20 cellular contexts compared by ENCODE assay signal in the genomic region with DNA sequence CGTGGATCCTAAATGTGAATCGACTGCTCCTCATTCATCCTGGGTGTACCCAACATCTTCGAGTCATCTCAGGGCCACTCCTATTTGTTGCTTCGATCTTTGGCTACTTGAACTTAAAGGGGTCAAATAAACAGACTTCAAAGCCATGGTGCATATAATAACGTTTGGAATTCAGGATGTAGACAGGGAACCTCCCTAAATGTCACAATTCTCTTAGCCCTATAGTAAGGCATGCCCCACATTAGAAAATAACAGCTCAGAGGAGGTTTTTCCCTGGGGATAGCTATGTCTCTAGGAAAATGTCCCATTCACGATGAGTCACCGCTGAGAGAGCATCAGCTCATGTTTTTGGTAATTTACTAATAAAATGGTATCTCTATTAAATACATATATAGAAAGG. TPM values are rescaled to one million over a fixed set of nuclear protein-coding genes. Genes with fewer than 3 reads are reported as not detected.
A peak's percentile ranks its signal among the peaks of the same experiment; 100 is the strongest.
DNase-seq lines count a peak whose midpoint lies in the region; ATAC-seq and TF ChIP-seq lines count a peak whose summit lies in the region.
"Had no signal": no experiment of that assay in that cellular context is flagged by ENCODE, and none has a peak within 500 bp of the region (broad histone marks: within the 10 kb centered on the region; RNA-seq: fewer than 3 reads in every experiment).

No MANE protein-coding gene starts in this region.

- H3K36me3 ChIP-seq in ACC112 (ENCODE audit: insufficient read depth, low read length): no peaks in the 10 kb centered on the region
- no peaks in the 10 kb centered on the region for H3K36me3 ChIP-seq in HCT116 (ENCODE audit: control insufficient read depth in 1 of 2, insufficient read depth in 2 of 2, low read length in 2 of 2)
- H3K36me3 ChIP-seq: cardiac muscle cell had no signal

- no peak for TF ChIP-seq POLR2A in HCT116 (IDR thresholded peaks at IDR 0.05; ENCODE audit: borderline replicate concordance, extremely low read depth, insufficient read depth, insufficient read length)

- POLR2A ChIA-PET in HCT116 (lab: Charles Lee): no interaction called here

- TF ChIP-seq RAD21 in HCT116 (IDR thresholded peaks at IDR 0.05; ENCODE audit: low read depth): no peak

- no peaks in the 10 kb centered on the region for H3K9me2 ChIP-seq in HCT116 (ENCODE audit: insufficient read depth)

- H3K79me2 ChIP-seq in ACC112 (ENCODE audit: control insufficient read depth, insufficient read depth, low read length, unreplicated experiment) (no peaks in the 10 kb centered on the region), HCT116 (ENCODE audit: insufficient read depth, low read length) (no peaks in the 10 kb centered on the region)

- H3K27me3 ChIP-seq in ACC112 (ENCODE audit: insufficient read depth, low read length): no peaks in the 10 kb centered on the region
- no peaks in the 10 kb centered on the region for H3K27me3 ChIP-seq in HCT116 (ENCODE audit: insufficient read depth, low read length)
- H3K27me3 ChIP-seq: cardiac muscle cell had no signal

- H4K20me1 ChIP-seq in HCT116 (ENCODE audit: insufficient read depth): no peaks in the 10 kb centered on the region

- no peak for TF ChIP-seq CTCF in HCT116 (IDR thresholded peaks at IDR 0.05 in 2 of 3, conservative IDR thresholded peaks at IDR 0.05 in 1 of 3; ENCODE audit: borderline replicate concordance in 1 of 3, insufficient read depth in 1 of 3, low read depth in 2 of 3, low read length in 2 of 3)
- TF ChIP-seq CTCF in foreskin fibroblast (IDR thresholded peaks at IDR 0.05; ENCODE audit: low read depth, low read length): no peak

- H3K9me3 ChIP-seq in HCT116 (ENCODE audit: control insufficient read depth in 1 of 2, insufficient read depth in 1 of 2, low read depth in 1 of 2, low read length in 2 of 2): no peaks in the 10 kb centered on the region

- H3K4me2 ChIP-seq in HCT116 (ENCODE audit: low read length): peak overlapping the region; percentile 24; the same call in 1 of the 2 replicates

- RAD21 ChIA-PET in HCT116 (lab: Charles Lee; ENCODE audit: low non-redundant PET in 1 of 2, low total read pairs in 2 of 2, uncharacterized antibody in 2 of 2, unreplicated experiment in 2 of 2): no interaction called here

- intact Hi-C loops in HCT116 (cut with micrococcal nuclease): no loop called here

- CTCF ChIA-PET in HCT116 (lab: Charles Lee): interaction anchor here (1.3 kb wide), 1 partner anchor 51 kb away, joined by 6 read pairs; no protein-coding TSS in a partner anchor

- ATAC-seq in HCT116 (no peak), HG02623 (IDR thresholded peaks at IDR 0.05; ENCODE audit: unreplicated experiment) (no peak)
- ATAC-seq: stimulated activated naive CD8-positive, alpha-beta T cell treated with anti-CD3 and anti-CD28 coated beads, Interleukin-15, amount 100 ng/mL, for 72 hours had no signal

- H2AFZ ChIP-seq in ACC112 (ENCODE audit: low read length, unreplicated experiment) (no peak overlapping the region), HCT116 (ENCODE audit: low read depth, low read length, poor library complexity, severe bottlenecking) (peak overlapping the region; percentile 46)

- DNase-seq in HCT116 (ENCODE audit: low read depth, low spot score) (no peak), amniotic stem cell (lab: John Stamatoyannopoulos, UW) (peak; percentile 22), foreskin fibroblast (peak; percentile 68 to 92), Kasumi-1 (lab: John Stamatoyannopoulos, UW) (no peak)
- DNase-seq in activated effector memory CD4-positive, alpha-beta T cell treated with anti-CD3 and anti-CD28 coated beads, Interleukin-2, amount 50 U/mL, for 16 hours: no peak
- no peak for DNase-seq in stimulated activated CD4-positive, alpha-beta T cell treated with anti-CD3 and anti-CD28 coated beads, Interleukin-15, amount 100 ng/mL, for 24 hours
- DNase-seq: activated CD4-positive, alpha-beta T cell treated with anti-CD3 and anti-CD28 coated beads, Interleukin-2, amount 50 U/mL, for 1 hour; activated naive CD4-positive, alpha-beta T cell treated with anti-CD3 and anti-CD28 coated beads, Interleukin-2, amount 50 U/mL, for 16 hours; activated T-cell treated with anti-CD3 and anti-CD28 coated beads for 4 hours; Calu3; effector CD8-positive, alpha-beta T cell; immature natural killer cell; MV-4-11; NCI-H2029; NCI-H524 treated with DMSO at 0.1 percent for 48 hours; stimulated activated naive CD8-positive, alpha-beta T cell treated with anti-CD3 and anti-CD28 coated beads, Interleukin-15, amount 100 ng/mL, for 72 hours had no signal

- peak overlapping the region; percentile 93 for H3K27ac ChIP-seq in ACC112 (ENCODE audit: low read depth, low read length)
- no peak overlapping the region for H3K27ac ChIP-seq in HCT116 (ENCODE audit: low read depth, low read length)
- H3K27ac ChIP-seq: cardiac muscle cell, SK-N-MC had no signal

- H3K4me3 ChIP-seq in ACC112 (ENCODE audit: low read depth, low read length) (peak overlapping the region; percentile 15; the same call in 1 of the 2 replicates), HCT116 (replicated peaks in 1 of 2; ENCODE audit: low read depth in 1 of 2, low read length in 2 of 2) (no peak overlapping the region), foreskin fibroblast (ENCODE audit: low read depth in 1 of 2, low read length in 2 of 2) (no peak overlapping the region)
- H3K4me3 ChIP-seq: cardiac muscle cell, SK-N-MC had no signal

- no peak overlapping the region for H3K9ac ChIP-seq in HCT116 (ENCODE audit: low read length)

- BruUV-seq in HCT116 (replicated peaks; lab: Mats Ljungman, UMichigan): no TSS peak

- H3K4me1 ChIP-seq in ACC112 (ENCODE audit: control insufficient read depth, insufficient read depth, low read length, unreplicated experiment) (peaks cover 34% of the 10 kb centered on the region), HCT116 (ENCODE audit: control insufficient read depth in 1 of 2, insufficient read depth in 2 of 2, low read length in 2 of 2) (peaks cover 9 to 27% of the 10 kb centered on the region in 2 experiments; a peak in 3 of 4 replicates)

TF ChIP-seq in HCT116, 20 proteins besides CTCF, POLR2A, EP300 and RAD21 (continues in another document):
- TF ChIP-seq, protein P1, sequence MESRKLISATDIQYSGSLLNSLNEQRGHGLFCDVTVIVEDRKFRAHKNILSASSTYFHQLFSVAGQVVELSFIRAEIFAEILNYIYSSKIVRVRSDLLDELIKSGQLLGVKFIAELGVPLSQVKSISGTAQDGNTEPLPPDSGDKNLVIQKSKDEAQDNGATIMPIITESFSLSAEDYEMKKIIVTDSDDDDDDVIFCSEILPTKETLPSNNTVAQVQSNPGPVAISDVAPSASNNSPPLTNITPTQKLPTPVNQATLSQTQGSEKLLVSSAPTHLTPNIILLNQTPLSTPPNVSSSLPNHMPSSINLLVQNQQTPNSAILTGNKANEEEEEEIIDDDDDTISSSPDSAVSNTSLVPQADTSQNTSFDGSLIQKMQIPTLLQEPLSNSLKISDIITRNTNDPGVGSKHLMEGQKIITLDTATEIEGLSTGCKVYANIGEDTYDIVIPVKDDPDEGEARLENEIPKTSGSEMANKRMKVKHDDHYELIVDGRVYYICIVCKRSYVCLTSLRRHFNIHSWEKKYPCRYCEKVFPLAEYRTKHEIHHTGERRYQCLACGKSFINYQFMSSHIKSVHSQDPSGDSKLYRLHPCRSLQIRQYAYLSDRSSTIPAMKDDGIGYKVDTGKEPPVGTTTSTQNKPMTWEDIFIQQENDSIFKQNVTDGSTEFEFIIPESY (IDR thresholded peaks at IDR 0.05; ENCODE audit: extremely low read depth, insufficient replicate concordance, low read length): no peak
- no peak for TF ChIP-seq SIN3A (IDR thresholded peaks at IDR 0.05; ENCODE audit: low read depth)
- TF ChIP-seq EGR1 (IDR thresholded peaks at IDR 0.05; ENCODE audit: low read depth): no peak
- no peak for TF ChIP-seq TCF7L2 (IDR thresholded peaks at IDR 0.05; ENCODE audit: borderline replicate concordance, extremely low read depth, insufficient read depth, insufficient read length)
- no peak for TF ChIP-seq FOSL1 (IDR thresholded peaks at IDR 0.05; ENCODE audit: low read depth)
- no peak for TF ChIP-seq CBX3 (IDR thresholded peaks at IDR 0.05; ENCODE audit: low read depth)
- TF ChIP-seq JUND (IDR thresholded peaks at IDR 0.05): no peak
- no peak for TF ChIP-seq CEBPB (IDR thresholded peaks at IDR 0.05; ENCODE audit: low read depth)
- TF ChIP-seq EZH2phosphoT487 (IDR thresholded peaks at IDR 0.05; ENCODE audit: borderline replicate concordance): no peak
- TF ChIP-seq, protein P2, sequence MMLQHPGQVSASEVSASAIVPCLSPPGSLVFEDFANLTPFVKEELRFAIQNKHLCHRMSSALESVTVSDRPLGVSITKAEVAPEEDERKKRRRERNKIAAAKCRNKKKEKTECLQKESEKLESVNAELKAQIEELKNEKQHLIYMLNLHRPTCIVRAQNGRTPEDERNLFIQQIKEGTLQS (IDR thresholded peaks at IDR 0.05): no peak
- TF ChIP-seq, protein P3, sequence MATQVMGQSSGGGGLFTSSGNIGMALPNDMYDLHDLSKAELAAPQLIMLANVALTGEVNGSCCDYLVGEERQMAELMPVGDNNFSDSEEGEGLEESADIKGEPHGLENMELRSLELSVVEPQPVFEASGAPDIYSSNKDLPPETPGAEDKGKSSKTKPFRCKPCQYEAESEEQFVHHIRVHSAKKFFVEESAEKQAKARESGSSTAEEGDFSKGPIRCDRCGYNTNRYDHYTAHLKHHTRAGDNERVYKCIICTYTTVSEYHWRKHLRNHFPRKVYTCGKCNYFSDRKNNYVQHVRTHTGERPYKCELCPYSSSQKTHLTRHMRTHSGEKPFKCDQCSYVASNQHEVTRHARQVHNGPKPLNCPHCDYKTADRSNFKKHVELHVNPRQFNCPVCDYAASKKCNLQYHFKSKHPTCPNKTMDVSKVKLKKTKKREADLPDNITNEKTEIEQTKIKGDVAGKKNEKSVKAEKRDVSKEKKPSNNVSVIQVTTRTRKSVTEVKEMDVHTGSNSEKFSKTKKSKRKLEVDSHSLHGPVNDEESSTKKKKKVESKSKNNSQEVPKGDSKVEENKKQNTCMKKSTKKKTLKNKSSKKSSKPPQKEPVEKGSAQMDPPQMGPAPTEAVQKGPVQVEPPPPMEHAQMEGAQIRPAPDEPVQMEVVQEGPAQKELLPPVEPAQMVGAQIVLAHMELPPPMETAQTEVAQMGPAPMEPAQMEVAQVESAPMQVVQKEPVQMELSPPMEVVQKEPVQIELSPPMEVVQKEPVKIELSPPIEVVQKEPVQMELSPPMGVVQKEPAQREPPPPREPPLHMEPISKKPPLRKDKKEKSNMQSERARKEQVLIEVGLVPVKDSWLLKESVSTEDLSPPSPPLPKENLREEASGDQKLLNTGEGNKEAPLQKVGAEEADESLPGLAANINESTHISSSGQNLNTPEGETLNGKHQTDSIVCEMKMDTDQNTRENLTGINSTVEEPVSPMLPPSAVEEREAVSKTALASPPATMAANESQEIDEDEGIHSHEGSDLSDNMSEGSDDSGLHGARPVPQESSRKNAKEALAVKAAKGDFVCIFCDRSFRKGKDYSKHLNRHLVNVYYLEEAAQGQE (IDR thresholded peaks at IDR 0.05; ENCODE audit: low read depth): no peak
- no peak for TF ChIP-seq ZFX (IDR thresholded peaks at IDR 0.05)
- TF ChIP-seq SRF (IDR thresholded peaks at IDR 0.05; ENCODE audit: low read depth): no peak
- TF ChIP-seq EZH2 (IDR thresholded peaks at IDR 0.05): no peak
- TF ChIP-seq POLR2AphosphoS5 (IDR thresholded peaks at IDR 0.05; ENCODE audit: low read depth, low read length): no peak

RNA-seq across cellular contexts. Expression of a gene that starts 54.8 kb away (rescaled TPM):
- 1.6 TPM for total RNA-seq in HCT116 (2021; ENCODE audit: unreplicated experiment)
- polyA plus RNA-seq in HCT116 (2012): 1.1 and 1.2 TPM in 2 replicates
- polyA plus RNA-seq: cardiac muscle cell had no signal

Comparison
In these comparisons a context has a peak if more than half of its experiments do, and no peak if none do; other contexts are left out.
1. DNase-seq: peak in amniotic stem cell (single experiment) and foreskin fibroblast (2 of 2); none in HCT116 (single experiment), activated effector memory CD4-positive, alpha-beta T cell treated with anti-CD3 and anti-CD28 coated beads, Interleukin-2, amount 50 U/mL, for 16 hours (single experiment), Kasumi-1 (0 of 2) and stimulated activated CD4-positive, alpha-beta T cell treated with anti-CD3 and anti-CD28 coated beads, Interleukin-15, amount 100 ng/mL, for 24 hours (single experiment).